ENCODE assay signal across 8 cellular contexts in the genomic region with DNA sequence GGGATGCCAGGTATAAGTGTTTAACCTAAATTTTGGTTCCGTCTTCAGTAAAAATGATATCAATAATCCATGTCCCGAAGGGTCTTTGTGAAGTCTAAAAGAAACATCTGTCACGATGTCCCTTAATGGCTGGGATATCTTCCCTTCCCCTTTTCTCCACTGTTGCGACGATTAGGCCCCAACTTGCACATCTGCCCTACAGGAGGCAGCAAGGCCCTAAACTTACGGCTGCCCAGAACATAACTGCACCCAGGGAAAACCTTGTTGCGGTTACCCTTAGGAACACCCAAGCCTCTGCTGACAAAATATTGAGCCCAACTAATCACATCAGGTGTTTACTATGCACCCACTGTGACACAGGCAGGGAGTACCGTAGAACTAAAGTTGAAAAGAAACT. TPM values are rescaled to one million over a fixed set of nuclear protein-coding genes. Genes with fewer than 3 reads are reported as not detected.
DNase-seq lines count a peak whose midpoint lies in the region; ATAC-seq lines count a peak whose summit lies in the region.

No MANE protein-coding gene starts in this region.

- H3K4me1 ChIP-seq in muscle layer of colon (ENCODE audit: insufficient read depth, low read length): peaks cover 17% of the 10 kb centered on the region

- H3K27me3 ChIP-seq in muscle layer of colon (ENCODE audit: control insufficient read depth in 1 of 2, insufficient read depth in 2 of 2, low read length in 2 of 2): no peaks in the 10 kb centered on the region

- no peaks in the 10 kb centered on the region for H3K36me3 ChIP-seq in muscle layer of colon (ENCODE audit: insufficient read depth, low read length)

- peak overlapping the region; percentile 59 to 61 for H3K4me3 ChIP-seq in muscle layer of colon (ENCODE audit: low read depth in 1 of 2, low read length in 2 of 2)

- no peak overlapping the region for H3K9ac ChIP-seq in muscle layer of colon (ENCODE audit: low read length)

- peak; percentile 25 to 48 for DNase-seq in NCI-H187 (lab: John Stamatoyannopoulos, UW)
- DNase-seq in NCI-H187 treated with DMSO at 0.1 percent for 48 hours (lab: John Stamatoyannopoulos, UW): no peak
- peak; percentile 89 for DNase-seq in NAMALWA (ENCODE audit: low spot score)
- peak in 3 of 5 experiments; percentile 21 to 77 (median 22) for DNase-seq in T-helper 2 cell
- peak; percentile 20 for DNase-seq in dermis blood vessel endothelial cell
- DNase-seq in epidermal melanocyte (ENCODE audit: insufficient read length, low spot score): no peak

- H3K27ac ChIP-seq in muscle layer of colon (ENCODE audit: low read depth, low read length): no peak overlapping the region

- no peak for ATAC-seq in GM19463 (IDR thresholded peaks at IDR 0.05; ENCODE audit: unreplicated experiment)

- H3K9me3 ChIP-seq in muscle layer of colon (ENCODE audit: low read length): no peaks in the 10 kb centered on the region

RNA-seq across cellular contexts. Expression of a gene that starts 1.2 kb away (rescaled TPM):
- total RNA-seq in dermis blood vessel endothelial cell: 118 and 171 TPM in 2 replicates

Comparison
In these comparisons a context has a peak if more than half of its experiments do, and no peak if none do; other contexts are left out.
1. DNase-seq: peak in NCI-H187 (2 of 2), NAMALWA (single experiment), T-helper 2 cell (3 of 5) and dermis blood vessel endothelial cell (single experiment); none in NCI-H187 treated with DMSO at 0.1 percent for 48 hours (single experiment) and epidermal melanocyte (single experiment).